Comparison of ENCODE assay signal across 8 cellular contexts in genomic region chr17:4987767-4988083, GRCh38. TPM values are rescaled to one million over a fixed set of nuclear protein-coding genes. Genes with fewer than 3 reads are reported as not detected.
DNase-seq lines count a peak whose midpoint lies in the region; ATAC-seq, FAIRE-seq and TF ChIP-seq lines count a peak whose summit lies in the region.

No MANE protein-coding gene starts in this region.

- peak overlapping the region; percentile 77 for H3K9ac ChIP-seq in keratinocyte (ENCODE audit: control insufficient read depth, extremely low read depth, insufficient read depth, low read length)

- H3K9me3 ChIP-seq in keratinocyte (ENCODE audit: control insufficient read depth, low read depth, low read length) (no peaks in the 10 kb centered on the region), thoracic aorta (no peaks in the 10 kb centered on the region)

- dilution Hi-C loops in keratinocyte (cut with MboI; ENCODE audit: extremely low pct_ligation_motif_present, low sequenced_read_pairs), result no loop called here

- H3K9me3 Mint-ChIP-seq in activated T-cell treated with anti-CD3 and anti-CD28 coated beads, Interleukin-2, amount 50 U/mL, for 24 hours, result no peaks in the 10 kb centered on the region
- no peaks in the 10 kb centered on the region for H3K9me3 Mint-ChIP-seq in activated naive CD4-positive, alpha-beta T cell treated with anti-CD3 and anti-CD28 coated beads, Interleukin-2, amount 50 U/mL, for 72 hours

- H3K4me3 ChIP-seq in keratinocyte (ENCODE audit: control insufficient read depth in 2 of 3, extremely low read depth in 1 of 3, insufficient read depth in 2 of 3, low read depth in 1 of 3, low read length in 3 of 3), result peak overlapping the region; percentile 75 to 91 (median 82)
- H3K4me3 ChIP-seq in thoracic aorta, result peak overlapping the region; percentile 82

- no peak for DNase-seq in activated T-cell treated with anti-CD3 and anti-CD28 coated beads, Interleukin-2, amount 50 U/mL, for 24 hours
- no peak for DNase-seq in activated T-cell treated with anti-CD3 and anti-CD28 coated beads, Interleukin-2, amount 50 U/mL, for 1 hour
- no peak for DNase-seq in activated naive CD4-positive, alpha-beta T cell treated with anti-CD3 and anti-CD28 coated beads, Interleukin-2, amount 50 U/mL, for 72 hours (ENCODE audit: low spot score in 2 of 2)
- DNase-seq in keratinocyte (ENCODE audit: low read depth, low spot score) (no peak), thoracic aorta (ENCODE audit: low spot score) (no peak), KG1 (lab: John Stamatoyannopoulos, UW) (no peak), GM20000 (ENCODE audit: low spot score) (no peak)

- H4K20me1 ChIP-seq in keratinocyte (ENCODE audit: control insufficient read depth, extremely low read depth, insufficient read depth, low read length), result no peaks in the 10 kb centered on the region

- TF ChIP-seq CTCF in keratinocyte (optimal IDR thresholded peaks at IDR 0.05 in 1 of 3, IDR thresholded peaks at IDR 0.05 in 1 of 3, conservative IDR thresholded peaks at IDR 0.05 in 1 of 3; ENCODE audit: extremely low read depth in 1 of 3, insufficient read depth in 2 of 3, low read length in 3 of 3) (no peak), thoracic aorta (IDR thresholded peaks at IDR 0.05) (no peak), GM20000 (IDR thresholded peaks at IDR 0.05; ENCODE audit: extremely low read depth, missing control alignments) (no peak)

- H3K27ac ChIP-seq in keratinocyte (ENCODE audit: control insufficient read depth, insufficient read depth, low read length) (peak overlapping the region; percentile 58), thoracic aorta (peak overlapping the region; percentile 89 to 91)

- H3K27me3 Mint-ChIP-seq in activated T-cell treated with anti-CD3 and anti-CD28 coated beads, Interleukin-2, amount 50 U/mL, for 24 hours, result no peaks in the 10 kb centered on the region

- peak overlapping the region; percentile 97 for H3K27ac Mint-ChIP-seq in activated T-cell treated with anti-CD3 and anti-CD28 coated beads, Interleukin-2, amount 50 U/mL, for 24 hours
- H3K27ac Mint-ChIP-seq in activated naive CD4-positive, alpha-beta T cell treated with anti-CD3 and anti-CD28 coated beads, Interleukin-2, amount 50 U/mL, for 72 hours, result peak overlapping the region; percentile 91 to 97

- no peak for ATAC-seq in activated naive CD4-positive, alpha-beta T cell treated with anti-CD3 and anti-CD28 coated beads, Interleukin-2, amount 50 U/mL, for 72 hours
- ATAC-seq in thoracic aorta (ENCODE audit: insufficient number of reproducible peaks, low FRiP score, low read depth) (no peak), GM18505 (IDR thresholded peaks at IDR 0.05; ENCODE audit: unreplicated experiment) (no peak)

- peaks cover 49% of the 10 kb centered on the region for H3K4me1 Mint-ChIP-seq in activated T-cell treated with anti-CD3 and anti-CD28 coated beads, Interleukin-2, amount 50 U/mL, for 24 hours (ENCODE audit: low read depth)

- H3K4me2 ChIP-seq in keratinocyte (ENCODE audit: control insufficient read depth, extremely low read depth, insufficient read depth, low read depth, low read length), result peak overlapping the region; percentile 69

- peaks cover 2 to 18% of the 10 kb centered on the region in 2 experiments for H3K36me3 ChIP-seq in keratinocyte (ENCODE audit: control insufficient read depth in 2 of 2, extremely low read depth in 1 of 2, insufficient read depth in 2 of 2, low read length in 2 of 2)
- no peaks in the 10 kb centered on the region for H3K36me3 ChIP-seq in thoracic aorta

- peak overlapping the region; percentile 93 for H3K4me3 Mint-ChIP-seq in activated T-cell treated with anti-CD3 and anti-CD28 coated beads, Interleukin-2, amount 50 U/mL, for 24 hours

- H3K27me3 ChIP-seq in keratinocyte (ENCODE audit: control insufficient read depth, extremely low read depth, insufficient read depth, low read length) (no peaks in the 10 kb centered on the region), thoracic aorta (replicated peaks; ENCODE audit: insufficient read depth) (no peaks in the 10 kb centered on the region)

- H3K36me3 Mint-ChIP-seq in activated T-cell treated with anti-CD3 and anti-CD28 coated beads, Interleukin-2, amount 50 U/mL, for 24 hours (ENCODE audit: low read depth), result peaks cover 65% of the 10 kb centered on the region
- H3K36me3 Mint-ChIP-seq in activated naive CD4-positive, alpha-beta T cell treated with anti-CD3 and anti-CD28 coated beads, Interleukin-2, amount 50 U/mL, for 72 hours, result peaks cover 5 to 12% of the 10 kb centered on the region in 2 donors

- no peak for TF ChIP-seq POLR2A in GM18505 (IDR thresholded peaks at IDR 0.05; ENCODE audit: borderline replicate concordance, extremely low read depth, insufficient read depth, insufficient read length)

- peak overlapping the region; percentile 82 for H2AFZ ChIP-seq in keratinocyte (ENCODE audit: control insufficient read depth, low read length)

- no peaks in the 10 kb centered on the region for H3K9me1 ChIP-seq in keratinocyte (ENCODE audit: control insufficient read depth, extremely low read depth, insufficient read depth, low read length)

- peaks cover 14% of the 10 kb centered on the region for H3K79me2 ChIP-seq in keratinocyte (ENCODE audit: control insufficient read depth, insufficient read depth, low read length)

- H3K4me1 ChIP-seq in keratinocyte (ENCODE audit: control insufficient read depth, extremely low read depth, insufficient read depth, low read length), result peaks cover 9% of the 10 kb centered on the region
- H3K4me1 ChIP-seq in thoracic aorta (ENCODE audit: control insufficient read depth in 1 of 2, low read depth in 2 of 2), result peaks cover 10 to 30% of the 10 kb centered on the region in 2 donors

- FAIRE-seq in keratinocyte (lab: Jason Lieb, UNC), result no peak

RNA-seq across cellular contexts. Expression of gene CAMTA2, which starts 0.2 kb away (rescaled TPM):
- total RNA-seq in activated naive CD4-positive, alpha-beta T cell treated with anti-CD3 and anti-CD28 coated beads, Interleukin-2, amount 50 U/mL, for 72 hours, result 10 to 100 TPM; 66.2 to 82.3 TPM
- polyA plus RNA-seq in keratinocyte, result 8.5 to 14.3 TPM (median 10.4 TPM) in 3 replicates
- polyA plus RNA-seq in keratinocyte (2011; ENCODE audit: low read depth), result 60.5 TPM
- 6.3 and 13.9 TPM in 2 replicates for polyA plus RNA-seq in keratinocyte (2011; cell fraction: cytosol; rRNA removed)
- 46.0 and 49.5 TPM in 2 replicates for polyA plus RNA-seq in keratinocyte (2011; cell fraction: nucleus; rRNA removed)
- 21.5 and 24.2 TPM in 2 replicates for polyA plus RNA-seq in keratinocyte (2012; ENCODE audit: low replicate concordance)
- 14.2 to 51.5 TPM (median 17.5 TPM) in 3 replicates for polyA minus RNA-seq in keratinocyte
- 15.9 TPM for polyA minus RNA-seq in keratinocyte (2011; cell fraction: cytosol; rRNA and poly(A)+ RNA removed)
- 14.1 and 15.5 TPM in 2 replicates for polyA minus RNA-seq in keratinocyte (2011; cell fraction: nucleus; rRNA and poly(A)+ RNA removed)
- 10 to 100 TPM; 31.3 to 34.0 TPM for total RNA-seq in thoracic aorta

RNA-seq across cellular contexts. Expression of gene INCA1, which starts 9.6 kb away (rescaled TPM):
- 1 to 10 TPM in 1 of 2 donors, under 1 TPM in 1; 0.53 to 2.6 TPM for total RNA-seq in activated naive CD4-positive, alpha-beta T cell treated with anti-CD3 and anti-CD28 coated beads, Interleukin-2, amount 50 U/mL, for 72 hours
- 0.21 to 0.39 TPM (median 0.26 TPM) in 3 replicates for polyA plus RNA-seq in keratinocyte
- not detected for polyA plus RNA-seq in keratinocyte (2011; ENCODE audit: low read depth)
- 0.29 and 0.38 TPM in 2 replicates for polyA plus RNA-seq in keratinocyte (2011; cell fraction: cytosol; rRNA removed)
- polyA plus RNA-seq in keratinocyte (2011; cell fraction: nucleus; rRNA removed), result 0.94 and 1.4 TPM in 2 replicates
- 0.53 and 0.69 TPM in 2 replicates for polyA plus RNA-seq in keratinocyte (2012; ENCODE audit: low replicate concordance)
- polyA minus RNA-seq in keratinocyte, result 0.54 to 1.3 TPM in 2 of 3 replicates, not detected in the other
- not detected for polyA minus RNA-seq in keratinocyte (2011; cell fraction: cytosol; rRNA and poly(A)+ RNA removed)
- 0.62 TPM in 1 of 2 replicates, not detected in the other for polyA minus RNA-seq in keratinocyte (2011; cell fraction: nucleus; rRNA and poly(A)+ RNA removed)
- 1 to 10 TPM in 1 of 2 donors, not detected in 1; 1.2 TPM for total RNA-seq in thoracic aorta

RNA-seq across cellular contexts. Expression of gene KIF1C, which starts 10.0 kb away (rescaled TPM):
- total RNA-seq in activated naive CD4-positive, alpha-beta T cell treated with anti-CD3 and anti-CD28 coated beads, Interleukin-2, amount 50 U/mL, for 72 hours, result 10 to 100 TPM; 37.9 to 42.4 TPM
- 85.3 to 93.7 TPM (median 91.1 TPM) in 3 replicates for polyA plus RNA-seq in keratinocyte
- polyA plus RNA-seq in keratinocyte (2011; ENCODE audit: low read depth), result 309 TPM
- polyA plus RNA-seq in keratinocyte (2011; cell fraction: cytosol; rRNA removed), result 71.2 and 118 TPM in 2 replicates
- polyA plus RNA-seq in keratinocyte (2011; cell fraction: nucleus; rRNA removed), result 119 and 120 TPM in 2 replicates
- 97.7 and 137 TPM in 2 replicates for polyA plus RNA-seq in keratinocyte (2012; ENCODE audit: low replicate concordance)
- polyA minus RNA-seq in keratinocyte, result 123 to 148 TPM (median 136 TPM) in 3 replicates
- 138 TPM for polyA minus RNA-seq in keratinocyte (2011; cell fraction: cytosol; rRNA and poly(A)+ RNA removed)
- polyA minus RNA-seq in keratinocyte (2011; cell fraction: nucleus; rRNA and poly(A)+ RNA removed), result 49.5 and 67.5 TPM in 2 replicates
- 100 to 1,000 TPM; 113 to 152 TPM for total RNA-seq in thoracic aorta

RNA-seq across cellular contexts. Expression of gene SPAG7, which starts 20.1 kb away (rescaled TPM):
- total RNA-seq in activated naive CD4-positive, alpha-beta T cell treated with anti-CD3 and anti-CD28 coated beads, Interleukin-2, amount 50 U/mL, for 72 hours, result 10 to 100 TPM; 70.3 to 94.6 TPM
- 65.6 to 73.7 TPM (median 65.7 TPM) in 3 replicates for polyA plus RNA-seq in keratinocyte
- 39.6 TPM for polyA plus RNA-seq in keratinocyte (2011; ENCODE audit: low read depth)
- 46.8 and 64.1 TPM in 2 replicates for polyA plus RNA-seq in keratinocyte (2011; cell fraction: cytosol; rRNA removed)
- polyA plus RNA-seq in keratinocyte (2011; cell fraction: nucleus; rRNA removed), result 56.0 and 62.5 TPM in 2 replicates
- 54.3 and 69.1 TPM in 2 replicates for polyA plus RNA-seq in keratinocyte (2012; ENCODE audit: low replicate concordance)
- polyA minus RNA-seq in keratinocyte, result 18.4 to 26.5 TPM (median 23.3 TPM) in 3 replicates
- 24.9 TPM for polyA minus RNA-seq in keratinocyte (2011; cell fraction: cytosol; rRNA and poly(A)+ RNA removed)
- polyA minus RNA-seq in keratinocyte (2011; cell fraction: nucleus; rRNA and poly(A)+ RNA removed), result 11.5 and 22.7 TPM in 2 replicates
- 10 to 100 TPM; 32.3 to 43.1 TPM for total RNA-seq in thoracic aorta

RNA-seq across cellular contexts. Expression of gene ENO3, which starts 36.8 kb away (rescaled TPM):
- 10 to 100 TPM; 32.1 to 47.9 TPM for total RNA-seq in activated naive CD4-positive, alpha-beta T cell treated with anti-CD3 and anti-CD28 coated beads, Interleukin-2, amount 50 U/mL, for 72 hours
- 1.8 to 3.1 TPM (median 2.4 TPM) in 3 replicates for polyA plus RNA-seq in keratinocyte
- 1.5 TPM for polyA plus RNA-seq in keratinocyte (2011; ENCODE audit: low read depth)
- polyA plus RNA-seq in keratinocyte (2011; cell fraction: cytosol; rRNA removed), result 0.48 and 0.64 TPM in 2 replicates
- 14.2 and 14.8 TPM in 2 replicates for polyA plus RNA-seq in keratinocyte (2011; cell fraction: nucleus; rRNA removed)
- polyA plus RNA-seq in keratinocyte (2012; ENCODE audit: low replicate concordance), result 2.9 and 3.3 TPM in 2 replicates
- 0.20 to 1.4 TPM (median 1.1 TPM) in 3 replicates for polyA minus RNA-seq in keratinocyte
- polyA minus RNA-seq in keratinocyte (2011; cell fraction: cytosol; rRNA and poly(A)+ RNA removed), result 3.6 TPM
- polyA minus RNA-seq in keratinocyte (2011; cell fraction: nucleus; rRNA and poly(A)+ RNA removed), result 1.7 TPM in 2 replicates
- 1 to 10 TPM; 2.5 to 2.7 TPM for total RNA-seq in thoracic aorta
